In the genomic region with DNA sequence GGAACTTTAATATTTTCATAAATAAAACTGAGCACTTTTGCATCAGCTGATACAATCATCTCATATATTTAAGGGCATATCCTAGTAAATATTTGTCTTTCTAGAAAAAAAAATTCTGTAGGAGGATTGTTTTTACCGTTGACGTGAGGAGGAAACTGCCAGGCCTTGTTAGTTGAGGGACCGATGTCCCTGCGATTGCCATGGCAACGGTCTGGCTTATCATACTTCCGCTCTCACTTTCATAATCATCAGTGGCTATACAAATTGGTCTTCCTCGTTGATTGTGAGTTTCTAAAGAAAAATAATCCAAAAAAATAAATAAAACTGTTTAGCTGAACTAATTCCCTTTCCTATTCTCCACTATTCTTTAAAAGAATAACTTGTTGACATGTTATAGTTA, we compare ENCODE assay signal across 15 cellular contexts.
DNase-seq lines count a peak whose midpoint lies in the region; ATAC-seq and TF ChIP-seq lines count a peak whose summit lies in the region.
"Had no signal": no experiment of that assay in that cellular context is flagged by ENCODE, and none has a peak within 500 bp of the region (broad histone marks: within the 10 kb centered on the region; RNA-seq: fewer than 3 reads in every experiment).

No MANE protein-coding gene starts in this region.

- H2BK15ac ChIP-seq in mesenchymal stem cell (ENCODE audit: low read depth, poor library complexity, severe bottlenecking) = no peak overlapping the region

- no peak overlapping the region for H2BK120ac ChIP-seq in mesenchymal stem cell (ENCODE audit: low read depth, low read length)

- H3K9me2 ChIP-seq in MM.1S (replicated peaks; ENCODE audit: insufficient read depth, low read length) = no peaks in the 10 kb centered on the region

- H3K79me2 ChIP-seq in MM.1S (ENCODE audit: low read length) = no peaks in the 10 kb centered on the region

- no peak overlapping the region for H2AK5ac ChIP-seq in mesenchymal stem cell (ENCODE audit: low read length, severe bottlenecking)

- H4K91ac ChIP-seq in mesenchymal stem cell (ENCODE audit: low read length) = no peak overlapping the region

- H3K79me1 ChIP-seq in mesenchymal stem cell (replicated peaks; ENCODE audit: low read length, poor library complexity, severe bottlenecking) = no peaks in the 10 kb centered on the region

- ATAC-seq in Right ventricle myocardium superior (ENCODE audit: poor library complexity) (no peak), left lobe of liver (peak; percentile 60)
- no peak for ATAC-seq in activated CD8-positive, alpha-beta T cell treated with anti-CD3 and anti-CD28 coated beads, Interleukin-2, amount 10 ng/mL, durations not matched to agents 7 days and 5 days
- ATAC-seq: stimulated activated effector memory CD8-positive, alpha-beta T cell treated with anti-CD3 and anti-CD28 coated beads, Interleukin-12 subunit alpha, Interleukin-12 subunit beta, amount 100 ng/mL, for 72 hours had no signal

- H4K8ac ChIP-seq in mesenchymal stem cell (ENCODE audit: low read length) = no peak overlapping the region

- intact Hi-C loops in Right ventricle myocardium superior (cut with DNase I) = no loop called here
- intact Hi-C loops in cardiac septum (cut with DNase I) = no loop called here

- POLR2A ChIA-PET in activated CD8-positive, alpha-beta T cell treated with anti-CD3 and anti-CD28 coated beads, Interleukin-2, amount 10 ng/mL, durations not matched to agents 7 days and 5 days (lab: Charles Lee) = no interaction called here

- H4K20me1 ChIP-seq in MM.1S (ENCODE audit: insufficient read depth, low read length) = no peaks in the 10 kb centered on the region

- H3K9me3 Mint-ChIP-seq in activated CD8-positive, alpha-beta T cell treated with anti-CD3 and anti-CD28 coated beads, Interleukin-2, amount 10 ng/mL, durations not matched to agents 7 days and 5 days (ENCODE audit: insufficient read depth) = no peaks in the 10 kb centered on the region
- H3K9me3 Mint-ChIP-seq: activated CD4-positive, alpha-beta memory T cell treated with anti-CD3 and anti-CD28 coated beads, Interleukin-2, amount 10 ng/mL, durations not matched to agents 7 days and 5 days; stimulated activated effector memory CD8-positive, alpha-beta T cell treated with anti-CD3 and anti-CD28 coated beads, Interleukin-12 subunit alpha, Interleukin-12 subunit beta, amount 100 ng/mL, for 72 hours had no signal

- no peak overlapping the region for H3K14ac ChIP-seq in mesenchymal stem cell (ENCODE audit: low read length in 2 of 2)

- H3K23ac ChIP-seq in mesenchymal stem cell (ENCODE audit: low read length in 2 of 2) = no peak overlapping the region

- H3K4me2 ChIP-seq in MM.1S (ENCODE audit: low read depth, low read length) (peak overlapping the region; percentile 1; the same call in 1 of the 2 replicates), mesenchymal stem cell (ENCODE audit: low read length, poor library complexity, severe bottlenecking) (no peak overlapping the region)

- H3K27ac ChIP-seq in MM.1S (ENCODE audit: low read length) (peak overlapping the region; percentile 29; the same call in 1 of the 2 replicates), mesenchymal stem cell (ENCODE audit: low read length, poor library complexity, severe bottlenecking) (no peak overlapping the region)

- no peak overlapping the region for H2BK5ac ChIP-seq in mesenchymal stem cell (ENCODE audit: low read depth, low read length, poor library complexity, severe bottlenecking)

- no peak overlapping the region for H3K4ac ChIP-seq in mesenchymal stem cell (ENCODE audit: low read depth in 1 of 2, low read length in 2 of 2)

- H3K4me1 Mint-ChIP-seq in activated CD8-positive, alpha-beta T cell treated with anti-CD3 and anti-CD28 coated beads, Interleukin-2, amount 10 ng/mL, durations not matched to agents 7 days and 5 days (ENCODE audit: low read depth) = no peaks in the 10 kb centered on the region
- H3K4me1 Mint-ChIP-seq: activated CD4-positive, alpha-beta memory T cell treated with anti-CD3 and anti-CD28 coated beads, Interleukin-2, amount 10 ng/mL, durations not matched to agents 7 days and 5 days; stimulated activated effector memory CD8-positive, alpha-beta T cell treated with anti-CD3 and anti-CD28 coated beads, Interleukin-12 subunit alpha, Interleukin-12 subunit beta, amount 100 ng/mL, for 72 hours had no signal

- H3K27ac Mint-ChIP-seq in activated CD8-positive, alpha-beta T cell treated with anti-CD3 and anti-CD28 coated beads, Interleukin-2, amount 10 ng/mL, durations not matched to agents 7 days and 5 days = no peak overlapping the region
- H3K27ac Mint-ChIP-seq: activated CD4-positive, alpha-beta memory T cell treated with anti-CD3 and anti-CD28 coated beads, Interleukin-2, amount 10 ng/mL, durations not matched to agents 7 days and 5 days; endodermal cell; stimulated activated effector memory CD8-positive, alpha-beta T cell treated with anti-CD3 and anti-CD28 coated beads, Interleukin-12 subunit alpha, Interleukin-12 subunit beta, amount 100 ng/mL, for 72 hours had no signal

- TF ChIP-seq CTCF in MM.1S (IDR thresholded peaks at IDR 0.05; ENCODE audit: low read length) = no peak

- no peaks in the 10 kb centered on the region for H3K27me3 Mint-ChIP-seq in activated CD8-positive, alpha-beta T cell treated with anti-CD3 and anti-CD28 coated beads, Interleukin-2, amount 10 ng/mL, durations not matched to agents 7 days and 5 days (ENCODE audit: low read depth)
- H3K27me3 Mint-ChIP-seq: activated CD4-positive, alpha-beta memory T cell treated with anti-CD3 and anti-CD28 coated beads, Interleukin-2, amount 10 ng/mL, durations not matched to agents 7 days and 5 days had no signal

- no peaks in the 10 kb centered on the region for H3K4me1 ChIP-seq in MM.1S (ENCODE audit: low read length)
- no peaks in the 10 kb centered on the region for H3K4me1 ChIP-seq in mesenchymal stem cell (ENCODE audit: control insufficient read depth, insufficient read depth, low read depth, low read length)

- H3F3A ChIP-seq in MM.1S (ENCODE audit: insufficient read depth, low read length) = no peaks in the 10 kb centered on the region

- H2AFZ ChIP-seq in MM.1S (ENCODE audit: low read length) (no peak overlapping the region), mesenchymal stem cell (ENCODE audit: low read depth, low read length) (no peak overlapping the region)

- no peaks in the 10 kb centered on the region for H3K36me3 Mint-ChIP-seq in activated CD8-positive, alpha-beta T cell treated with anti-CD3 and anti-CD28 coated beads, Interleukin-2, amount 10 ng/mL, durations not matched to agents 7 days and 5 days (ENCODE audit: low read depth)
- H3K36me3 Mint-ChIP-seq: stimulated activated effector memory CD8-positive, alpha-beta T cell treated with anti-CD3 and anti-CD28 coated beads, Interleukin-12 subunit alpha, Interleukin-12 subunit beta, amount 100 ng/mL, for 72 hours had no signal

- no peaks in the 10 kb centered on the region for H3K36me3 ChIP-seq in MM.1S (replicated peaks; ENCODE audit: insufficient read depth, low read length)
- H3K36me3 ChIP-seq in mesenchymal stem cell (ENCODE audit: control insufficient read depth in 1 of 2, insufficient read depth in 2 of 2, low read depth in 1 of 2, low read length in 2 of 2) = peaks cover 3 to 51% of the 10 kb centered on the region in 2 experiments

- WGBS in mesenchymal stem cell = 100% methylated on average over 3 of the region's 7 CpGs

- no peaks in the 10 kb centered on the region for H3K9me3 ChIP-seq in MM.1S (replicated peaks; ENCODE audit: insufficient read depth, low read length)
- no peaks in the 10 kb centered on the region for H3K9me3 ChIP-seq in mesenchymal stem cell (ENCODE audit: control insufficient read depth, low read length)

- no peak overlapping the region for H2BK12ac ChIP-seq in mesenchymal stem cell (ENCODE audit: low read length in 2 of 2)

- DNase-seq in Right ventricle myocardium superior (peak; percentile 46), cardiac septum (ENCODE audit: low spot score) (no peak), MM.1S (peak; percentile 77), left lobe of liver (ENCODE audit: low spot score) (peak; percentile 60), NCI-H446 treated with DMSO at 0.1 percent for 48 hours (lab: John Stamatoyannopoulos, UW) (no peak), cerebellum (ENCODE audit: low spot score) (no peak), mesenchymal stem cell (no peak)
- DNase-seq in activated CD8-positive, alpha-beta T cell treated with anti-CD3 and anti-CD28 coated beads, Interleukin-2, amount 10 ng/mL, durations not matched to agents 7 days and 5 days = peak; percentile 27
- DNase-seq: activated CD4-positive, alpha-beta memory T cell treated with anti-CD3 and anti-CD28 coated beads, Interleukin-2, amount 10 ng/mL, durations not matched to agents 7 days and 5 days; activated effector memory CD4-positive, alpha-beta T cell treated with Interleukin-2 at 50 U/mL for 16 hours; endodermal cell; kidney glomerular epithelial cell; NCI-H2171 treated with DMSO at 0.1 percent for 48 hours; stimulated activated CD4-positive, alpha-beta T cell treated with anti-CD3 and anti-CD28 coated beads, Interleukin-4, amount 100 ng/mL, for 24 hours had no signal

- H3K27me3 ChIP-seq in MM.1S (replicated peaks; ENCODE audit: insufficient read depth, low read length) (no peaks in the 10 kb centered on the region), mesenchymal stem cell (ENCODE audit: control insufficient read depth in 1 of 2, insufficient read depth in 1 of 2, low read length in 2 of 2) (no peaks in the 10 kb centered on the region)

- H3K4me3 Mint-ChIP-seq in activated CD8-positive, alpha-beta T cell treated with anti-CD3 and anti-CD28 coated beads, Interleukin-2, amount 10 ng/mL, durations not matched to agents 7 days and 5 days = no peak overlapping the region
- H3K4me3 Mint-ChIP-seq: activated CD4-positive, alpha-beta memory T cell treated with anti-CD3 and anti-CD28 coated beads, Interleukin-2, amount 10 ng/mL, durations not matched to agents 7 days and 5 days; endodermal cell; stimulated activated effector memory CD8-positive, alpha-beta T cell treated with anti-CD3 and anti-CD28 coated beads, Interleukin-12 subunit alpha, Interleukin-12 subunit beta, amount 100 ng/mL, for 72 hours had no signal

- H3K4me3 ChIP-seq in MM.1S (ENCODE audit: low read length) (no peak overlapping the region), mesenchymal stem cell (ENCODE audit: insufficient read depth in 1 of 2, low read depth in 1 of 2, low read length in 2 of 2) (no peak overlapping the region)

- H3K18ac ChIP-seq in mesenchymal stem cell (ENCODE audit: low read depth in 1 of 2, low read length in 2 of 2) = no peak overlapping the region

- no peak overlapping the region for H3K9ac ChIP-seq in MM.1S (ENCODE audit: low read length)
- H3K9ac ChIP-seq in mesenchymal stem cell (ENCODE audit: low read length) = no peak overlapping the region

- CTCF ChIA-PET in activated CD8-positive, alpha-beta T cell treated with anti-CD3 and anti-CD28 coated beads, Interleukin-2, amount 10 ng/mL, durations not matched to agents 7 days and 5 days (lab: Charles Lee) = no interaction called here

Comparison
In these comparisons a context has a peak if more than half of its experiments do, and no peak if none do; other contexts are left out.
1. DNase-seq: peak in Right ventricle myocardium superior (single experiment), MM.1S (single experiment), activated CD8-positive, alpha-beta T cell treated with anti-CD3 and anti-CD28 coated beads, Interleukin-2, amount 10 ng/mL, durations not matched to agents 7 days and 5 days (single experiment) and left lobe of liver (single experiment); none in cardiac septum (single experiment), NCI-H446 treated with DMSO at 0.1 percent for 48 hours (single experiment), cerebellum (single experiment) and mesenchymal stem cell (single experiment).